In genomic region chr14:98932436-98933325, GRCh38 we compare ENCODE assay signal across 23 cellular contexts.
DNase-seq lines count a peak whose midpoint lies in the region; ATAC-seq and TF ChIP-seq lines count a peak whose summit lies in the region.
"Had no signal": no experiment of that assay in that cellular context is flagged by ENCODE, and none has a peak within 500 bp of the region (broad histone marks: within the 10 kb centered on the region; RNA-seq: fewer than 3 reads in every experiment).

No MANE protein-coding gene starts in this region.

- peak overlapping the region; percentile 72 for H3K4me3 ChIP-seq in CD4-positive, CD25-positive, alpha-beta regulatory T cell (ENCODE audit: low read depth, low read length)
- H3K4me3 ChIP-seq: lung, ovary, right lobe of liver, stomach had no signal

- no peaks in the 10 kb centered on the region for H3K9me3 ChIP-seq in CD4-positive, CD25-positive, alpha-beta regulatory T cell (ENCODE audit: control insufficient read depth in 2 of 2, low read length in 2 of 2)
- H3K9me3 ChIP-seq: ovary, right lobe of liver, stomach had no signal

- H3K27me3 ChIP-seq in CD4-positive, CD25-positive, alpha-beta regulatory T cell (ENCODE audit: control insufficient read depth, insufficient read depth, low read length), result no peaks in the 10 kb centered on the region
- H3K27me3 ChIP-seq: ovary, right lobe of liver had no signal

- DNase-seq in activated CD4-positive, alpha-beta T cell treated with anti-CD3 and anti-CD28 coated beads, Interleukin-2, amount 10 ng/mL, durations not matched to agents 24 days and 14 days, result peak; percentile 64
- no peak for DNase-seq in activated CD4-positive, alpha-beta T cell treated with anti-CD3 and anti-CD28 coated beads for 48 hours
- DNase-seq in CD4-positive, CD25-positive, alpha-beta regulatory T cell, result peak in 1 of 3 donors; percentile 44
- no peak for DNase-seq in activated CD8-positive, alpha-beta T cell treated with anti-CD3 and anti-CD28 coated beads for 36 hours
- DNase-seq in mesenteric fat pad (ENCODE audit: low spot score), result peak; percentile 67
- DNase-seq in dermis blood vessel endothelial cell, result no peak
- DNase-seq: DMS 273 treated with DMSO at 0.1 percent for 48 hours, foreskin keratinocyte, GDM1, hypothalamus, Kasumi-1, NCI-H1092, NCI-H2029 treated with DMSO at 0.1 percent for 48 hours, NCI-H446 treated with DMSO at 0.1 percent for 48 hours, ovary, right lobe of liver had no signal

- no peaks in the 10 kb centered on the region for H3K27me3 Mint-ChIP-seq in activated CD4-positive, alpha-beta T cell treated with anti-CD3 and anti-CD28 coated beads, Interleukin-2, amount 10 ng/mL, durations not matched to agents 24 days and 14 days
- no peaks in the 10 kb centered on the region for H3K27me3 Mint-ChIP-seq in CD4-positive, CD25-positive, alpha-beta regulatory T cell
- no peaks in the 10 kb centered on the region for H3K27me3 Mint-ChIP-seq in activated CD8-positive, alpha-beta T cell treated with anti-CD3 and anti-CD28 coated beads for 36 hours

- H3K36me3 ChIP-seq in CD4-positive, CD25-positive, alpha-beta regulatory T cell (ENCODE audit: control insufficient read depth, insufficient read depth, low read length), result no peaks in the 10 kb centered on the region
- H3K36me3 ChIP-seq: ovary, right lobe of liver, stomach had no signal

- peak overlapping the region; percentile 56 for H3K4me3 Mint-ChIP-seq in activated CD4-positive, alpha-beta T cell treated with anti-CD3 and anti-CD28 coated beads, Interleukin-2, amount 10 ng/mL, durations not matched to agents 24 days and 14 days
- peak overlapping the region; percentile 62 to 87 (median 76) for H3K4me3 Mint-ChIP-seq in CD4-positive, CD25-positive, alpha-beta regulatory T cell
- H3K4me3 Mint-ChIP-seq in activated CD8-positive, alpha-beta T cell treated with anti-CD3 and anti-CD28 coated beads for 36 hours, result peak overlapping the region; percentile 52
- H3K4me3 Mint-ChIP-seq: dendritic cell treated with granulocyte-macrophage colony-stimulating factor and Interleukin-4, amounts not matched to agents 40 ng/mL and 50 ng/mL, for 4 days had no signal

- peaks cover 50% of the 10 kb centered on the region for H3K4me1 ChIP-seq in CD4-positive, CD25-positive, alpha-beta regulatory T cell (ENCODE audit: control insufficient read depth, insufficient read depth, low read length, poor library complexity, severe bottlenecking)
- H3K4me1 ChIP-seq: foreskin keratinocyte, right lobe of liver, stomach had no signal

- H3K9me3 Mint-ChIP-seq in activated CD4-positive, alpha-beta T cell treated with anti-CD3 and anti-CD28 coated beads, Interleukin-2, amount 10 ng/mL, durations not matched to agents 24 days and 14 days, result peaks cover 22% of the 10 kb centered on the region
- peaks cover 0 to 5% (median 3%) of the 10 kb centered on the region in 7 donors for H3K9me3 Mint-ChIP-seq in CD4-positive, CD25-positive, alpha-beta regulatory T cell
- H3K9me3 Mint-ChIP-seq in activated CD8-positive, alpha-beta T cell treated with anti-CD3 and anti-CD28 coated beads for 36 hours, result peaks cover 11% of the 10 kb centered on the region
- H3K9me3 Mint-ChIP-seq: dendritic cell treated with granulocyte-macrophage colony-stimulating factor and Interleukin-4, amounts not matched to agents 40 ng/mL and 50 ng/mL, for 4 days had no signal

- POLR2A ChIA-PET in activated CD8-positive, alpha-beta T cell treated with anti-CD3 and anti-CD28 coated beads for 36 hours (lab: Charles Lee), result interaction anchor here (0.7 to 1.6 kb wide), 3 partner anchors 8 to 335 kb away, joined by 3 to 6 read pairs (median 5); no protein-coding TSS in a partner anchor

- TF ChIP-seq CTCF in activated CD8-positive, alpha-beta T cell treated with anti-CD3 and anti-CD28 coated beads for 36 hours (IDR thresholded peaks at IDR 0.05), result no peak

- intact Hi-C loops in activated CD4-positive, alpha-beta T cell treated with anti-CD3 and anti-CD28 coated beads, Interleukin-2, amount 10 ng/mL, durations not matched to agents 24 days and 14 days (cut with micrococcal nuclease), result loop anchor here (2.0 to 5.0 kb wide), 2 partner anchors 334 to 795 kb away; no protein-coding TSS in a partner anchor
- intact Hi-C loops in activated CD8-positive, alpha-beta T cell treated with anti-CD3 and anti-CD28 coated beads for 36 hours (cut with micrococcal nuclease), result loop anchor here (10.0 kb wide), 1 partner anchor 252 kb away; no protein-coding TSS in a partner anchor

- CTCF ChIA-PET in activated CD8-positive, alpha-beta T cell treated with anti-CD3 and anti-CD28 coated beads for 36 hours (lab: Charles Lee), result interaction anchor here (1.1 to 1.6 kb wide), 3 partner anchors 10 to 760 kb away, joined by 3 to 4 read pairs (median 3); no protein-coding TSS in a partner anchor

- peaks cover 5% of the 10 kb centered on the region for H3K36me3 Mint-ChIP-seq in activated CD4-positive, alpha-beta T cell treated with anti-CD3 and anti-CD28 coated beads, Interleukin-2, amount 10 ng/mL, durations not matched to agents 24 days and 14 days (ENCODE audit: low read depth)
- H3K36me3 Mint-ChIP-seq in CD4-positive, CD25-positive, alpha-beta regulatory T cell, result peaks cover 10% of the 10 kb centered on the region
- H3K36me3 Mint-ChIP-seq in activated CD8-positive, alpha-beta T cell treated with anti-CD3 and anti-CD28 coated beads for 36 hours (ENCODE audit: low read depth), result peaks cover 16% of the 10 kb centered on the region

- H3K27ac ChIP-seq in CD4-positive, CD25-positive, alpha-beta regulatory T cell (ENCODE audit: insufficient read depth, low read length, poor library complexity, severe bottlenecking), result peak overlapping the region; percentile 36
- H3K27ac ChIP-seq: epithelial cell of prostate, foreskin keratinocyte, ovary, right lobe of liver had no signal

- H3K4me1 Mint-ChIP-seq in activated CD4-positive, alpha-beta T cell treated with anti-CD3 and anti-CD28 coated beads, Interleukin-2, amount 10 ng/mL, durations not matched to agents 24 days and 14 days, result peaks cover 50% of the 10 kb centered on the region
- peaks cover 13 to 92% (median 62%) of the 10 kb centered on the region in 4 donors for H3K4me1 Mint-ChIP-seq in CD4-positive, CD25-positive, alpha-beta regulatory T cell
- H3K4me1 Mint-ChIP-seq in activated CD8-positive, alpha-beta T cell treated with anti-CD3 and anti-CD28 coated beads for 36 hours (ENCODE audit: low read depth), result peaks cover 76% of the 10 kb centered on the region

- ATAC-seq in CD4-positive, CD25-positive, alpha-beta regulatory T cell (ENCODE audit: low read depth in 2 of 2), result no peak
- no peak for ATAC-seq in activated CD8-positive, alpha-beta T cell treated with anti-CD3 and anti-CD28 coated beads for 36 hours
- no peak for ATAC-seq in HG03442 (IDR thresholded peaks at IDR 0.05; ENCODE audit: unreplicated experiment)
- no peak for ATAC-seq in HG02852 (IDR thresholded peaks at IDR 0.05; ENCODE audit: unreplicated experiment)
- ATAC-seq: foreskin keratinocyte, Panc1 had no signal

- H3K27ac Mint-ChIP-seq in activated CD4-positive, alpha-beta T cell treated with anti-CD3 and anti-CD28 coated beads, Interleukin-2, amount 10 ng/mL, durations not matched to agents 24 days and 14 days, result peak overlapping the region; percentile 84
- H3K27ac Mint-ChIP-seq in CD4-positive, CD25-positive, alpha-beta regulatory T cell, result peak overlapping the region; percentile 91 to 94 (median 92)
- H3K27ac Mint-ChIP-seq in activated CD8-positive, alpha-beta T cell treated with anti-CD3 and anti-CD28 coated beads for 36 hours, result peak overlapping the region; percentile 89
- H3K27ac Mint-ChIP-seq: dendritic cell treated with granulocyte-macrophage colony-stimulating factor and Interleukin-4, amounts not matched to agents 40 ng/mL and 50 ng/mL, for 4 days had no signal

Comparison
In these comparisons a context has a peak if more than half of its experiments do, and no peak if none do; other contexts are left out.
1. DNase-seq: peak in activated CD4-positive, alpha-beta T cell treated with anti-CD3 and anti-CD28 coated beads, Interleukin-2, amount 10 ng/mL, durations not matched to agents 24 days and 14 days (single experiment) and mesenteric fat pad (single experiment); none in activated CD4-positive, alpha-beta T cell treated with anti-CD3 and anti-CD28 coated beads for 48 hours (single experiment), activated CD8-positive, alpha-beta T cell treated with anti-CD3 and anti-CD28 coated beads for 36 hours (single experiment) and dermis blood vessel endothelial cell (single experiment).
2. Peak in every context shown above with its lines, with median percentiles within 50 percentile points of each other: H3K27ac Mint-ChIP-seq and H3K4me3 Mint-ChIP-seq.